10 cellular contexts compared by ENCODE assay signal in genomic region chr17:18041776-18042175, GRCh38. TPM values are rescaled to one million over a fixed set of nuclear protein-coding genes. Genes with fewer than 3 reads are reported as not detected.
DNase-seq lines count a peak whose midpoint lies in the region; ATAC-seq, FAIRE-seq and TF ChIP-seq lines count a peak whose summit lies in the region.
"Had no signal": no experiment of that assay in that cellular context is flagged by ENCODE, and none has a peak within 500 bp of the region (broad histone marks: within the 10 kb centered on the region; RNA-seq: fewer than 3 reads in every experiment).

No MANE protein-coding gene starts in this region.

- TF ChIP-seq POLR2A in H54 (IDR thresholded peaks at IDR 0.05; ENCODE audit: low read depth, low read length) (no peak), vagina (IDR thresholded peaks at IDR 0.05) (no peak)

- peaks cover 0 to 8% of the 10 kb centered on the region in 2 donors for H3K36me3 ChIP-seq in vagina

- no peak for TF ChIP-seq CTCF in mesothelial cell of epicardium (IDR thresholded peaks at IDR 0.05; ENCODE audit: unreplicated experiment)
- no peak for TF ChIP-seq CTCF in vagina (IDR thresholded peaks at IDR 0.05)
- no peak for TF ChIP-seq CTCF in D721Med (IDR thresholded peaks at IDR 0.05; ENCODE audit: insufficient read depth, missing control alignments)

- H3K27ac ChIP-seq in vagina, result no peak overlapping the region

- H3K27me3 ChIP-seq in vagina, result no peaks in the 10 kb centered on the region

- intact Hi-C loops in left ventricle myocardium superior (cut with micrococcal nuclease), result no loop called here
- intact Hi-C loops in vagina (cut with DNase I), result no loop called here

- no peaks in the 10 kb centered on the region for H3K9me3 ChIP-seq in vagina

- no peak overlapping the region for H3K4me3 ChIP-seq in vagina

- no peak for ATAC-seq in activated T-helper 17 cell treated with anti-CD3 and anti-CD28 coated beads, Interleukin-2, amount 50 U/mL, for 72 hours (replicated peaks)
- ATAC-seq in left ventricle myocardium superior, result no peak

- peak overlapping the region; percentile 80 for H3K27ac Mint-ChIP-seq in activated T-helper 17 cell treated with anti-CD3 and anti-CD28 coated beads, Interleukin-2, amount 50 U/mL, for 72 hours
- H3K27ac Mint-ChIP-seq in mesothelial cell of epicardium, result no peak overlapping the region
- H3K27ac Mint-ChIP-seq: activated naive CD8-positive, alpha-beta T cell treated with anti-CD3 and anti-CD28 coated beads, Interleukin-2, amount 10 ng/mL, durations not matched to agents 7 days and 5 days had no signal

- H3K4me1 ChIP-seq in vagina, result peaks cover 40% of the 10 kb centered on the region

- FAIRE-seq in H54 (lab: Jason Lieb, UNC), result no peak
- no peak for FAIRE-seq in D721Med (lab: Jason Lieb, UNC)

- peaks cover 26% of the 10 kb centered on the region for H3K4me1 Mint-ChIP-seq in activated T-helper 17 cell treated with anti-CD3 and anti-CD28 coated beads, Interleukin-2, amount 50 U/mL, for 72 hours
- H3K4me1 Mint-ChIP-seq in mesothelial cell of epicardium, result peaks cover 45% of the 10 kb centered on the region

- peak; percentile 80 for DNase-seq in AG20443 (ENCODE audit: low spot score)
- peak; percentile 48 for DNase-seq in H54 (ENCODE audit: insufficient read length, low spot score)
- DNase-seq in mesothelial cell of epicardium (ENCODE audit: low spot score in 2 of 2, unreplicated experiment in 2 of 2), result no peak
- no peak for DNase-seq in left ventricle myocardium superior
- no peak for DNase-seq in vagina (ENCODE audit: extremely low spot score in 2 of 2)
- DNase-seq in dermis blood vessel endothelial cell, result no peak
- no peak for DNase-seq in D721Med (ENCODE audit: insufficient read length, low spot score)
- DNase-seq: activated naive CD8-positive, alpha-beta T cell treated with anti-CD3 and anti-CD28 coated beads, Interleukin-2, amount 10 ng/mL, durations not matched to agents 7 days and 5 days; NCI-H1930 had no signal

- no peaks in the 10 kb centered on the region for H3K9me3 Mint-ChIP-seq in activated T-helper 17 cell treated with anti-CD3 and anti-CD28 coated beads, Interleukin-2, amount 50 U/mL, for 72 hours
- H3K9me3 Mint-ChIP-seq in mesothelial cell of epicardium, result no peaks in the 10 kb centered on the region
- H3K9me3 Mint-ChIP-seq: activated naive CD8-positive, alpha-beta T cell treated with anti-CD3 and anti-CD28 coated beads, Interleukin-2, amount 10 ng/mL, durations not matched to agents 7 days and 5 days had no signal

- peaks cover 17% of the 10 kb centered on the region for H3K36me3 Mint-ChIP-seq in activated T-helper 17 cell treated with anti-CD3 and anti-CD28 coated beads, Interleukin-2, amount 50 U/mL, for 72 hours (ENCODE audit: low read depth)
- peaks cover under 1% of the 10 kb centered on the region for H3K36me3 Mint-ChIP-seq in mesothelial cell of epicardium

- no peaks in the 10 kb centered on the region for H3K27me3 Mint-ChIP-seq in activated T-helper 17 cell treated with anti-CD3 and anti-CD28 coated beads, Interleukin-2, amount 50 U/mL, for 72 hours
- no peaks in the 10 kb centered on the region for H3K27me3 Mint-ChIP-seq in mesothelial cell of epicardium (ENCODE audit: low read depth)
- H3K27me3 Mint-ChIP-seq: activated naive CD8-positive, alpha-beta T cell treated with anti-CD3 and anti-CD28 coated beads, Interleukin-2, amount 10 ng/mL, durations not matched to agents 7 days and 5 days had no signal

- H3K4me3 Mint-ChIP-seq in activated T-helper 17 cell treated with anti-CD3 and anti-CD28 coated beads, Interleukin-2, amount 50 U/mL, for 72 hours, result peak overlapping the region; percentile 87
- H3K4me3 Mint-ChIP-seq in mesothelial cell of epicardium, result peak overlapping the region; percentile 92

RNA-seq across cellular contexts. Expression of gene GID4, which starts 2.6 kb away (rescaled TPM):
- 1 to 10 TPM; 6.4 to 7.2 TPM for total RNA-seq in activated T-helper 17 cell treated with anti-CD3 and anti-CD28 coated beads, Interleukin-2, amount 50 U/mL, for 72 hours
- total RNA-seq in mesothelial cell of epicardium (10.8 to 12.2 TPM (median 11.3 TPM) in 3 replicates), left ventricle myocardium superior (23.5 TPM), vagina (11.3 TPM), dermis blood vessel endothelial cell (6.3 and 8.8 TPM in 2 replicates)

RNA-seq across cellular contexts. Expression of gene ATPAF2, which starts 2.8 kb away (rescaled TPM):
- total RNA-seq in activated T-helper 17 cell treated with anti-CD3 and anti-CD28 coated beads, Interleukin-2, amount 50 U/mL, for 72 hours, result 10 to 100 TPM; 30.8 to 33.5 TPM
- total RNA-seq in mesothelial cell of epicardium (26.8 to 30.9 TPM (median 29.9 TPM) in 3 replicates), left ventricle myocardium superior (37.0 TPM), vagina (15.5 TPM), dermis blood vessel endothelial cell (21.2 and 21.3 TPM in 2 replicates)

RNA-seq across cellular contexts. Expression of gene DRG2, which starts 46.0 kb away (rescaled TPM):
- total RNA-seq in activated T-helper 17 cell treated with anti-CD3 and anti-CD28 coated beads, Interleukin-2, amount 50 U/mL, for 72 hours, result 10 to 100 TPM; 33.8 to 64.7 TPM
- total RNA-seq in mesothelial cell of epicardium (48.6 to 51.2 TPM (median 49.1 TPM) in 3 replicates), left ventricle myocardium superior (19.4 TPM), vagina (40.8 TPM), dermis blood vessel endothelial cell (44.5 and 54.1 TPM in 2 replicates)

Comparison
In these comparisons a context has a peak if more than half of its experiments do, and no peak if none do; other contexts are left out.
1. DNase-seq: peak in AG20443 (single experiment) and H54 (single experiment); none in mesothelial cell of epicardium (0 of 2), left ventricle myocardium superior (single experiment), vagina (0 of 2), dermis blood vessel endothelial cell (single experiment) and D721Med (single experiment).